8 cellular contexts compared by ENCODE assay signal in the genomic region with DNA sequence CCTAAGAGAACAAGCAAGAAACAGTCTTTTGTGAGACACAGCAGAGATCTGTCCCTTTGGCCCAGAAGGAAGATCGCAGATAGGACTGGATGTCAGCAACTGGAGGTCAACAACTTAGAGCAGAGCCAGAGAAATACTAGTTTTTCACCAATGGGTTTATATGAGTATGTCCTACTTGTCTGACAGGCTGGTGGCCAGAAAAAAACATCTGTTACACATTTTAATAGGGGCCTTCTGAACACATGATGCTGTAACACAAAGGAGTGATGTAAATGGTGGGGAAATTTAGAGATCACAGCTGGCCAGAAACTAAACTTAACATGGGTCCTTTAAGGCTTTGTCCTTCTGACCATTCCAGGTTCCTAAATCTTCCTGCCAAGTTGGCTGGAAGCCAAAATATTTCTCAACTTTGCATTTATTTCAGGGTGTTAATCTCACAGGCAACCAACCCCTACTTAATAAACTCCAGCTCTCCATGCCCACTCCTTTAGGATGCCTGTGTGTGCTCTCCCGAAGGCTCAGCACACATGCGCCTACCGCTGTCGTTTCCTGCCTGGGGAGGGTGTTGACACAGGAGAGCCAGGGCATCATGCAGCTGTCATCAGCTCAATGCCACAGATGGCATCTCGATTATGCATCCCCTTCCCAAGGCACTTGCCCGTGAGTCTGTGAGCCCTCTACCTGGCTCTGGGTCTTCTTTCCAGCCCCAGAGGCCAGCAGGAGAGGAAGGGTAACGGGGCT.
DNase-seq lines count a peak whose midpoint lies in the region; ATAC-seq and TF ChIP-seq lines count a peak whose summit lies in the region.
"Had no signal": no experiment of that assay in that cellular context is flagged by ENCODE, and none has a peak within 500 bp of the region (broad histone marks: within the 10 kb centered on the region; RNA-seq: fewer than 3 reads in every experiment).

No MANE protein-coding gene starts in this region.

- H3K27ac ChIP-seq in thyroid gland: peak overlapping the region; percentile 2 to 60 (median 26)

- no peaks in the 10 kb centered on the region for H3K4me1 Mint-ChIP-seq in activated naive CD4-positive, alpha-beta T cell treated with anti-CD3 and anti-CD28 coated beads for 36 hours (ENCODE audit: low read depth)

- H3K4me1 ChIP-seq in thyroid gland: peaks cover 16 to 18% of the 10 kb centered on the region in 2 donors

- DNase-seq in M059J (ENCODE audit: low read depth): peak; percentile 29
- peak; percentile 23 for DNase-seq in astrocyte of the spinal cord (ENCODE audit: low read depth, low spot score)
- DNase-seq in left lobe of liver (ENCODE audit: low spot score): no peak
- peak; percentile 8 for DNase-seq in thyroid gland
- DNase-seq in activated naive CD4-positive, alpha-beta T cell treated with anti-CD3 and anti-CD28 coated beads for 36 hours: no peak
- DNase-seq in iPS-NIHi7 (ENCODE audit: extremely low spot score): no peak
- no peak for DNase-seq in foreskin melanocyte
- DNase-seq: activated T-cell treated with anti-CD3 and anti-CD28 coated beads for 4 hours had no signal

- WGBS in thyroid gland, 2 donors: 71 to 76% methylated on average over 8 of the region's 8 CpGs

- H3K36me3 ChIP-seq in thyroid gland: no peaks in the 10 kb centered on the region

- no peak for TF ChIP-seq CTCF in astrocyte of the spinal cord (IDR thresholded peaks at IDR 0.05; ENCODE audit: low read depth, low read length)
- TF ChIP-seq CTCF in thyroid gland (IDR thresholded peaks at IDR 0.05): no peak

- no peaks in the 10 kb centered on the region for H3K27me3 ChIP-seq in thyroid gland

- peak; percentile 13 for ATAC-seq in left lobe of liver

- peaks cover 9% of the 10 kb centered on the region for H3K9me3 Mint-ChIP-seq in activated naive CD4-positive, alpha-beta T cell treated with anti-CD3 and anti-CD28 coated beads for 36 hours

- no peaks in the 10 kb centered on the region for H3K36me3 Mint-ChIP-seq in activated naive CD4-positive, alpha-beta T cell treated with anti-CD3 and anti-CD28 coated beads for 36 hours (ENCODE audit: low read depth)

- peaks cover 6% of the 10 kb centered on the region for H3K27me3 Mint-ChIP-seq in activated naive CD4-positive, alpha-beta T cell treated with anti-CD3 and anti-CD28 coated beads for 36 hours (ENCODE audit: low read depth)

- CTCF ChIA-PET in activated naive CD4-positive, alpha-beta T cell treated with anti-CD3 and anti-CD28 coated beads for 36 hours (lab: Charles Lee): no interaction called here

- H3K9me3 ChIP-seq in thyroid gland: no peaks in the 10 kb centered on the region

- H3K4me3 ChIP-seq in astrocyte of the spinal cord (ENCODE audit: low read depth, low read length): no peak overlapping the region
- H3K4me3 ChIP-seq in thyroid gland (replicated peaks in 1 of 3): no peak overlapping the region

- intact Hi-C loops in thyroid gland (cut with DNase I): no loop called here
- intact Hi-C loops in activated naive CD4-positive, alpha-beta T cell treated with anti-CD3 and anti-CD28 coated beads for 36 hours (cut with micrococcal nuclease): no loop called here

- H3K4me3 Mint-ChIP-seq in activated naive CD4-positive, alpha-beta T cell treated with anti-CD3 and anti-CD28 coated beads for 36 hours: no peak overlapping the region

- TF ChIP-seq POLR2A in thyroid gland (IDR thresholded peaks at IDR 0.05): no peak

- H3K27ac Mint-ChIP-seq in activated naive CD4-positive, alpha-beta T cell treated with anti-CD3 and anti-CD28 coated beads for 36 hours: no peak overlapping the region

- in situ Hi-C loops in astrocyte of the spinal cord (cut with HindIII; ENCODE audit: low sequenced_read_pairs): no loop called here

Comparison
In these comparisons a context has a peak if more than half of its experiments do, and no peak if none do; other contexts are left out.
1. DNase-seq: peak in M059J (single experiment), astrocyte of the spinal cord (single experiment) and thyroid gland (2 of 2); none in left lobe of liver (single experiment), activated naive CD4-positive, alpha-beta T cell treated with anti-CD3 and anti-CD28 coated beads for 36 hours (single experiment), iPS-NIHi7 (single experiment) and foreskin melanocyte (single experiment).